Comparison of ENCODE assay signal across 23 cellular contexts in the genomic region with DNA sequence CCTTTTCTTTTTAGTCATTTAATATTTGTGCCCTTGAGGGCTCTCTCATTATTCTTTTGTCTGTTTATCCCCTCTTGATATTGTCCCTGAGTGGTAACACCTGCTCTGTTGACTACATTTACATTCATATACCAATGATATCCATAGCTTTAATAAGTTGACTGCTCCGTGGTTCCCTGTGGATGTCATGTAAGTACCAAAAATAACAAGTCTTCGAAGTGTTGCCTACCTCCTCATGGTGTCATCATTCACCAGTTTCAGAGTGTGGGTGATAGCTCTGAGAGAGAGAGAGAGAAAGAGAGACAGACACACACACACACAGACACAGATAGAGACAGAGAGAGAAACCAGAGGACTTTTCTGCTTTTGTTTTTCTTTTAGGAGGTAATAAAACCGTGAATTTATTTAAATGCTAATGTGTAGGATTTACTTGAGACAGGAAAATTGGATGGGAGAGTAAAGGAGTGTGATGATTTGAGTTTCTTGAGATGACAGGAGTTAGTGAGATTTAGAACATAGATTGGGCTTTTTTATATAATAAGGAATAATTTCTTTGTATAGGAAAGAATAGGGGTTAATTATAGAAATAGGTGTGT. TPM values are rescaled to one million over a fixed set of nuclear protein-coding genes. Genes with fewer than 3 reads are reported as not detected.
A peak's percentile ranks its signal among the peaks of the same experiment; 100 is the strongest.
DNase-seq lines count a peak whose midpoint lies in the region; ATAC-seq and TF ChIP-seq lines count a peak whose summit lies in the region.
"Had no signal": no experiment of that assay in that cellular context is flagged by ENCODE, and none has a peak within 500 bp of the region (broad histone marks: within the 10 kb centered on the region; RNA-seq: fewer than 3 reads in every experiment).

No MANE protein-coding gene starts in this region.

- H3K9me3 ChIP-seq in right atrium auricular region (no peaks in the 10 kb centered on the region), A673 (ENCODE audit: low read depth, low read length, poor library complexity, severe bottlenecking) (no peaks in the 10 kb centered on the region), esophagus squamous epithelium (no peaks in the 10 kb centered on the region)
- H3K9me3 ChIP-seq: BLaER1, gastrocnemius medialis, left lung, MG63 had no signal

- intact Hi-C loops in left ventricle myocardium superior (cut with micrococcal nuclease): no loop called here
- intact Hi-C loops in activated T-helper 1 cell treated with anti-CD3 and anti-CD28 coated beads, Interleukin-12 subunit alpha, Interleukin-12 subunit beta, Interleukin-2, Interleukin-4 antibody, amounts not matched to agents 30 ng/mL and 10 ng/mL and 1 ng/mL, durations not matched to agents 14 hours and 24 hours and 36 hours (cut with micrococcal nuclease): no loop called here
- intact Hi-C loops in A673 (cut with micrococcal nuclease; ENCODE audit: unreplicated experiment): no loop called here
- intact Hi-C loops in esophagus squamous epithelium (cut with DNase I): no loop called here

- POLR2A ChIA-PET in A673 (lab: Charles Lee; ENCODE audit: low non-redundant PET): no interaction called here

- H3K4me1 ChIP-seq in right atrium auricular region (peaks cover 0 to 5% of the 10 kb centered on the region in 2 donors), A673 (ENCODE audit: insufficient read depth, low read length, poor library complexity, severe bottlenecking) (peaks cover 7% of the 10 kb centered on the region), esophagus squamous epithelium (no peaks in the 10 kb centered on the region)
- H3K4me1 ChIP-seq: BLaER1, left lung, parathyroid adenoma had no signal

- H3K36me3 ChIP-seq in right atrium auricular region (peaks cover 72% of the 10 kb centered on the region), A673 (ENCODE audit: insufficient read depth, low read length, poor library complexity, severe bottlenecking) (peaks cover 94% of the 10 kb centered on the region), esophagus squamous epithelium (peaks cover 0 to 100% (median 31%) of the 10 kb centered on the region in 3 donors)

- H3K27me3 ChIP-seq in right atrium auricular region (no peaks in the 10 kb centered on the region), A673 (replicated peaks; ENCODE audit: insufficient read depth, low read depth, low read length, poor library complexity) (no peaks in the 10 kb centered on the region), esophagus squamous epithelium (no peaks in the 10 kb centered on the region)
- H3K27me3 ChIP-seq: BLaER1, gastrocnemius medialis, left lung, MG63 had no signal

- no peaks in the 10 kb centered on the region for H3K9me3 Mint-ChIP-seq in activated T-helper 1 cell treated with anti-CD3 and anti-CD28 coated beads, Interleukin-12 subunit alpha, Interleukin-12 subunit beta, Interleukin-2, Interleukin-4 antibody, amounts not matched to agents 30 ng/mL and 10 ng/mL and 1 ng/mL, durations not matched to agents 14 hours and 24 hours and 36 hours
- no peaks in the 10 kb centered on the region for H3K9me3 Mint-ChIP-seq in stimulated activated naive B cell treated with anti-CD40 and anti-IgM and Interleukin-4, amounts not matched to agents 10 μg/mL and 1 μg/mL and 100 μg/mL, for 72 hours
- H3K9me3 Mint-ChIP-seq: HFFc6; stimulated activated memory B cell treated with anti-CD40 and anti-IgM and Interleukin-4, amounts not matched to agents 10 μg/mL and 1 μg/mL and 100 μg/mL, for 72 hours had no signal

- no peaks in the 10 kb centered on the region for H3K27me3 Mint-ChIP-seq in activated T-helper 1 cell treated with anti-CD3 and anti-CD28 coated beads, Interleukin-12 subunit alpha, Interleukin-12 subunit beta, Interleukin-2, Interleukin-4 antibody, amounts not matched to agents 30 ng/mL and 10 ng/mL and 1 ng/mL, durations not matched to agents 14 hours and 24 hours and 36 hours (ENCODE audit: insufficient read depth)
- H3K27me3 Mint-ChIP-seq in stimulated activated naive B cell treated with anti-CD40 and anti-IgM and Interleukin-4, amounts not matched to agents 10 μg/mL and 1 μg/mL and 100 μg/mL, for 72 hours: no peaks in the 10 kb centered on the region
- H3K27me3 Mint-ChIP-seq: stimulated activated memory B cell treated with anti-CD40 and anti-IgM and Interleukin-4, amounts not matched to agents 10 μg/mL and 1 μg/mL and 100 μg/mL, for 72 hours had no signal

- H3K4me3 Mint-ChIP-seq in activated T-helper 1 cell treated with anti-CD3 and anti-CD28 coated beads, Interleukin-12 subunit alpha, Interleukin-12 subunit beta, Interleukin-2, Interleukin-4 antibody, amounts not matched to agents 30 ng/mL and 10 ng/mL and 1 ng/mL, durations not matched to agents 14 hours and 24 hours and 36 hours: no peak overlapping the region
- H3K4me3 Mint-ChIP-seq in stimulated activated naive B cell treated with anti-CD40 and anti-IgM and Interleukin-4, amounts not matched to agents 10 μg/mL and 1 μg/mL and 100 μg/mL, for 72 hours: no peak overlapping the region
- H3K4me3 Mint-ChIP-seq: HFFc6; stimulated activated memory B cell treated with anti-CD40 and anti-IgM and Interleukin-4, amounts not matched to agents 10 μg/mL and 1 μg/mL and 100 μg/mL, for 72 hours had no signal

- peaks cover 37% of the 10 kb centered on the region for H3K36me3 Mint-ChIP-seq in activated T-helper 1 cell treated with anti-CD3 and anti-CD28 coated beads, Interleukin-12 subunit alpha, Interleukin-12 subunit beta, Interleukin-2, Interleukin-4 antibody, amounts not matched to agents 30 ng/mL and 10 ng/mL and 1 ng/mL, durations not matched to agents 14 hours and 24 hours and 36 hours (ENCODE audit: low read depth)
- H3K36me3 Mint-ChIP-seq in stimulated activated naive B cell treated with anti-CD40 and anti-IgM and Interleukin-4, amounts not matched to agents 10 μg/mL and 1 μg/mL and 100 μg/mL, for 72 hours: peaks cover 20 to 33% of the 10 kb centered on the region in 2 donors

- peaks cover 8% of the 10 kb centered on the region for H3K4me1 Mint-ChIP-seq in activated T-helper 1 cell treated with anti-CD3 and anti-CD28 coated beads, Interleukin-12 subunit alpha, Interleukin-12 subunit beta, Interleukin-2, Interleukin-4 antibody, amounts not matched to agents 30 ng/mL and 10 ng/mL and 1 ng/mL, durations not matched to agents 14 hours and 24 hours and 36 hours (ENCODE audit: low read depth)
- peaks cover 0 to 3% of the 10 kb centered on the region in 2 donors for H3K4me1 Mint-ChIP-seq in stimulated activated naive B cell treated with anti-CD40 and anti-IgM and Interleukin-4, amounts not matched to agents 10 μg/mL and 1 μg/mL and 100 μg/mL, for 72 hours
- H3K4me1 Mint-ChIP-seq: stimulated activated memory B cell treated with anti-CD40 and anti-IgM and Interleukin-4, amounts not matched to agents 10 μg/mL and 1 μg/mL and 100 μg/mL, for 72 hours had no signal

- H3K4me3 ChIP-seq in right atrium auricular region (no peak overlapping the region), A673 (ENCODE audit: low read depth, low read length, poor library complexity, severe bottlenecking) (no peak overlapping the region), esophagus squamous epithelium (no peak overlapping the region)
- H3K4me3 ChIP-seq: BLaER1, coronary artery, gastrocnemius medialis, left lung, MG63 had no signal

- no TSS peak for BruUV-seq in A673 (replicated peaks; lab: Mats Ljungman, UMichigan)

- WGBS in esophagus squamous epithelium, 2 donors: 77 to 81% methylated on average over 3 of the region's 3 CpGs

- H3K27ac ChIP-seq in right atrium auricular region: peak overlapping the region; percentile 8 to 45
- H3K27ac ChIP-seq in A673 (ENCODE audit: low read depth, low read length, poor library complexity, severe bottlenecking): no peak overlapping the region
- no peak overlapping the region for H3K27ac ChIP-seq in esophagus squamous epithelium
- H3K27ac ChIP-seq: BLaER1, coronary artery, epithelial cell of prostate, gastrocnemius medialis, left lung, parathyroid adenoma had no signal

- ATAC-seq in left ventricle myocardium superior: no peak
- ATAC-seq in stimulated activated naive B cell treated with anti-CD40 and anti-IgM and Interleukin-4, amounts not matched to agents 10 μg/mL and 1 μg/mL and 100 μg/mL, for 72 hours (replicated peaks): no peak
- no peak for ATAC-seq in HG02884 (IDR thresholded peaks at IDR 0.05; ENCODE audit: unreplicated experiment)
- ATAC-seq: gastrocnemius medialis; left lung; stimulated activated memory B cell treated with anti-CD40 and anti-IgM and Interleukin-4, amounts not matched to agents 10 μg/mL and 1 μg/mL and 100 μg/mL, for 72 hours had no signal

- DNase-seq in right atrium auricular region (ENCODE audit: low spot score) (no peak), left ventricle myocardium superior (no peak), NCI-H1105 treated with DMSO at 0.1 percent for 48 hours (lab: John Stamatoyannopoulos, UW) (peak; percentile 82), A673 (ENCODE audit: low spot score) (no peak), esophagus squamous epithelium (lab: John Stamatoyannopoulos, UW) (no peak)
- DNase-seq in activated T-helper 1 cell treated with anti-CD3 and anti-CD28 coated beads, Interleukin-12 subunit alpha, Interleukin-12 subunit beta, Interleukin-2, Interleukin-4 antibody, amounts not matched to agents 30 ng/mL and 10 ng/mL and 1 ng/mL, durations not matched to agents 14 hours and 24 hours and 36 hours (ENCODE audit: low spot score): no peak
- no peak for DNase-seq in stimulated activated naive B cell treated with anti-CD40 and anti-IgM and Interleukin-4, amounts not matched to agents 10 μg/mL and 1 μg/mL and 100 μg/mL, for 72 hours
- DNase-seq: activated CD4-positive, alpha-beta T cell treated with anti-CD3 and anti-CD28 coated beads for 1 hour; aorta; DMS153; gastrocnemius medialis; HFFc6; left lung; MG63; NCI-H2171; Right ventricle myocardium superior; trophoblast cell had no signal

- no peak for TF ChIP-seq POLR2A in esophagus squamous epithelium (IDR thresholded peaks at IDR 0.05)

- CTCF ChIA-PET in A673 (lab: Charles Lee): no interaction called here

- peak overlapping the region; percentile 73 for H3K27ac Mint-ChIP-seq in activated T-helper 1 cell treated with anti-CD3 and anti-CD28 coated beads, Interleukin-12 subunit alpha, Interleukin-12 subunit beta, Interleukin-2, Interleukin-4 antibody, amounts not matched to agents 30 ng/mL and 10 ng/mL and 1 ng/mL, durations not matched to agents 14 hours and 24 hours and 36 hours
- peak overlapping the region; percentile 15 for H3K27ac Mint-ChIP-seq in stimulated activated naive B cell treated with anti-CD40 and anti-IgM and Interleukin-4, amounts not matched to agents 10 μg/mL and 1 μg/mL and 100 μg/mL, for 72 hours
- H3K27ac Mint-ChIP-seq: HFFc6; stimulated activated memory B cell treated with anti-CD40 and anti-IgM and Interleukin-4, amounts not matched to agents 10 μg/mL and 1 μg/mL and 100 μg/mL, for 72 hours had no signal

- TF ChIP-seq CTCF in right atrium auricular region (IDR thresholded peaks at IDR 0.05) (no peak), A673 (conservative IDR thresholded peaks at IDR 0.05; ENCODE audit: low read depth, low read length) (no peak), esophagus squamous epithelium (IDR thresholded peaks at IDR 0.05) (no peak)

RNA-seq across cellular contexts. Expression of gene PAPOLA, which starts 52.2 kb away (rescaled TPM):
- total RNA-seq in right atrium auricular region: 10 to 100 TPM; 85.2 to 91.9 TPM
- 166 TPM for total RNA-seq in left ventricle myocardium superior
- total RNA-seq in activated T-helper 1 cell treated with anti-CD3 and anti-CD28 coated beads, Interleukin-12 subunit alpha, Interleukin-12 subunit beta, Interleukin-2, Interleukin-4 antibody, amounts not matched to agents 30 ng/mL and 10 ng/mL and 1 ng/mL, durations not matched to agents 14 hours and 24 hours and 36 hours: 191 and 217 TPM in 2 replicates
- 318 and 337 TPM in 2 replicates for total RNA-seq in A673 (2021)
- 100 to 1,000 TPM in 2 of 4 donors, 10 to 100 TPM in 2; 66.7 to 152 (median 116) TPM for total RNA-seq in esophagus squamous epithelium

Comparison
In these comparisons a context has a peak if more than half of its experiments do, and no peak if none do; other contexts are left out.
1. H3K27ac ChIP-seq: peak in right atrium auricular region (2 of 2); none in A673 (single experiment) and esophagus squamous epithelium (0 of 4).